ENCODE assay signal across 22 cellular contexts in the genomic region with DNA sequence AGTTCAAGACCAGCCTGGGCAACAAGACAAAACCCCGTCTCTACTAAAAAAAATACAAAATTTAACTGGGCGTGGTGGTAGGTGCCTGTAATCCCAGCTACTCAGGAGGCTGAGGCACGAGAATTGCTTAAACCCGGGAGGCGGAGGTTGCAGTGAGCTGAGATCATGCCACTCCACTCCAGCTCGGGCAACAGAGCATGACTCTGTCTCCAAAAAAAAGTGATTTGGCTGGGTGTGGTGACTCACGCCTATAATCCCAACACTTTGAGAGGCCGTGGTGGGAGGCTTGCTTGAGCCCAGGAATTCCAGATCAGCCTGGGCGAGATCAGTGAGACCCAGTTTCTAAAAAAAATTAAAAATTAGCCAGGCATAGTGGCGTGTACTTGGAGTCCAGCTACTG. TPM values are rescaled to one million over a fixed set of nuclear protein-coding genes. Genes with fewer than 3 reads are reported as not detected.
DNase-seq lines count a peak whose midpoint lies in the region; ATAC-seq and TF ChIP-seq lines count a peak whose summit lies in the region.
"Had no signal": no experiment of that assay in that cellular context is flagged by ENCODE, and none has a peak within 500 bp of the region (broad histone marks: within the 10 kb centered on the region; RNA-seq: fewer than 3 reads in every experiment).

No MANE protein-coding gene starts in this region.

- POLR2A ChIA-PET in HEK293 (lab: Yijun Ruan, JAX): no interaction called here

- ATAC-seq in GM21367 (IDR thresholded peaks at IDR 0.05; ENCODE audit: unreplicated experiment): no peak
- ATAC-seq: activated CD8-positive, alpha-beta memory T cell treated with anti-CD3 and anti-CD28 coated beads, Interleukin-2, amount 10 ng/mL, durations not matched to agents 7 days and 5 days; left lobe of liver; naive thymus-derived CD8-positive, alpha-beta T cell had no signal

- no peak for TF ChIP-seq CTCF in HEK293 (tag by site-specific recombination; IDR thresholded peaks at IDR 0.05)
- TF ChIP-seq CTCF in fibroblast of mammary gland (conservative IDR thresholded peaks at IDR 0.05; ENCODE audit: control insufficient read depth, insufficient read depth, low read depth, low read length): no peak
- TF ChIP-seq CTCF in breast epithelium (IDR thresholded peaks at IDR 0.05): no peak

- no peaks in the 10 kb centered on the region for H3K79me2 ChIP-seq in ACC112 (ENCODE audit: control insufficient read depth, insufficient read depth, low read length, unreplicated experiment)

- CTCF ChIA-PET in HEK293 (lab: Yijun Ruan, JAX): interaction anchor here (0.7 kb wide), 1 partner anchor 192 kb away, joined by 3 read pairs; no protein-coding TSS in a partner anchor

- DNase-seq in SJSA1 (ENCODE audit: low read depth in 1 of 2, low spot score in 2 of 2) (peak; percentile 61 to 79), fibroblast of mammary gland (ENCODE audit: low read depth) (peak; percentile 58), breast epithelium (ENCODE audit: low spot score in 2 of 2) (no peak), KG1 (lab: John Stamatoyannopoulos, UW) (no peak)
- no peak for DNase-seq in stimulated activated CD8-positive, alpha-beta memory T cell treated with anti-CD3 and anti-CD28 coated beads, Interleukin-4, amount 100 ng/mL, for 48 hours
- DNase-seq: activated CD4-positive, alpha-beta T cell treated with anti-CD3 and anti-CD28 coated beads, Interleukin-2, amount 10 ng/mL, durations not matched to agents 24 days and 14 days; activated CD8-positive, alpha-beta memory T cell treated with anti-CD3 and anti-CD28 coated beads, Interleukin-2, amount 10 ng/mL, durations not matched to agents 7 days and 5 days; DND-41; head of caudate nucleus; KBM-7; MV-4-11; naive thymus-derived CD8-positive, alpha-beta T cell; NCI-H187; NCI-H2227 treated with DMSO at 0.1 percent for 48 hours; OCI-M1 had no signal

- no peak overlapping the region for H3K4me3 ChIP-seq in ACC112 (ENCODE audit: low read depth, low read length)
- H3K4me3 ChIP-seq in HEK293 (ENCODE audit: low read depth, low read length): no peak overlapping the region
- no peak overlapping the region for H3K4me3 ChIP-seq in SJSA1
- H3K4me3 ChIP-seq in fibroblast of mammary gland (ENCODE audit: control insufficient read depth, low read depth, low read length): no peak overlapping the region
- H3K4me3 ChIP-seq in breast epithelium: no peak overlapping the region
- H3K4me3 ChIP-seq: HAP-1, right atrium auricular region had no signal

- H3K9me3 ChIP-seq in HEK293 (ENCODE audit: control insufficient read depth, insufficient read depth, low read depth, low read length) (no peaks in the 10 kb centered on the region), SJSA1 (replicated peaks) (no peaks in the 10 kb centered on the region), breast epithelium (no peaks in the 10 kb centered on the region)
- H3K9me3 ChIP-seq: HAP-1, right atrium auricular region had no signal

- H2AFZ ChIP-seq in ACC112 (ENCODE audit: low read length, unreplicated experiment): no peak overlapping the region

- TF ChIP-seq POLR2A in breast epithelium (IDR thresholded peaks at IDR 0.05): no peak

- H3K27me3 ChIP-seq in ACC112 (ENCODE audit: insufficient read depth, low read length): no peaks in the 10 kb centered on the region
- H3K27me3 ChIP-seq in SJSA1 (replicated peaks): no peaks in the 10 kb centered on the region
- peaks cover 0 to 11% of the 10 kb centered on the region in 2 donors for H3K27me3 ChIP-seq in breast epithelium
- H3K27me3 ChIP-seq: right atrium auricular region had no signal

- intact Hi-C loops in breast epithelium (cut with DNase I; ENCODE audit: low total_unique reads): loop anchor here (5.0 kb wide), 1 partner anchor 468 kb away; no protein-coding TSS in a partner anchor

- H3K4me1 ChIP-seq in ACC112 (ENCODE audit: control insufficient read depth, insufficient read depth, low read length, unreplicated experiment) (peaks cover 14% of the 10 kb centered on the region), HEK293 (ENCODE audit: control insufficient read depth, insufficient read depth, low read length) (peaks cover 6% of the 10 kb centered on the region), SJSA1 (replicated peaks) (peaks cover 58% of the 10 kb centered on the region), breast epithelium (no peaks in the 10 kb centered on the region)

- H3K36me3 ChIP-seq in ACC112 (ENCODE audit: insufficient read depth, low read length): no peaks in the 10 kb centered on the region
- H3K36me3 ChIP-seq in HEK293 (ENCODE audit: control insufficient read depth in 2 of 2, insufficient read depth in 1 of 2, low read length in 2 of 2): peaks cover 2 to 3% of the 10 kb centered on the region in 2 experiments; a peak in 2 of 3 replicates
- peaks cover 10% of the 10 kb centered on the region for H3K36me3 ChIP-seq in SJSA1
- H3K36me3 ChIP-seq in breast epithelium: no peaks in the 10 kb centered on the region
- H3K36me3 ChIP-seq: right atrium auricular region had no signal

- H3K27ac ChIP-seq in ACC112 (ENCODE audit: low read depth, low read length) (0 out of 2 replicates have a peak overlapping the region, but pooled peaks have one; percentile 45), HEK293 (ENCODE audit: extremely low read depth, low read depth, low read length) (no peak overlapping the region), SJSA1 (peak overlapping the region; percentile 70), breast epithelium (no peak overlapping the region)
- H3K27ac ChIP-seq: right atrium auricular region, VCaP had no signal

TF ChIP-seq in HEK293, 187 proteins besides CTCF, POLR2A, EP300 and RAD21 (continues in another document):
- TF ChIP-seq, protein P1, sequence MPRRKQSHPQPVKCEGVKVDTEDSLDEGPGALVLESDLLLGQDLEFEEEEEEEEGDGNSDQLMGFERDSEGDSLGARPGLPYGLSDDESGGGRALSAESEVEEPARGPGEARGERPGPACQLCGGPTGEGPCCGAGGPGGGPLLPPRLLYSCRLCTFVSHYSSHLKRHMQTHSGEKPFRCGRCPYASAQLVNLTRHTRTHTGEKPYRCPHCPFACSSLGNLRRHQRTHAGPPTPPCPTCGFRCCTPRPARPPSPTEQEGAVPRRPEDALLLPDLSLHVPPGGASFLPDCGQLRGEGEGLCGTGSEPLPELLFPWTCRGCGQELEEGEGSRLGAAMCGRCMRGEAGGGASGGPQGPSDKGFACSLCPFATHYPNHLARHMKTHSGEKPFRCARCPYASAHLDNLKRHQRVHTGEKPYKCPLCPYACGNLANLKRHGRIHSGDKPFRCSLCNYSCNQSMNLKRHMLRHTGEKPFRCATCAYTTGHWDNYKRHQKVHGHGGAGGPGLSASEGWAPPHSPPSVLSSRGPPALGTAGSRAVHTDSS (tag by site-specific recombination; IDR thresholded peaks at IDR 0.05): no peak
- TF ChIP-seq KLF1 (tag by site-specific recombination; IDR thresholded peaks at IDR 0.05) (peak; percentile 78), GLIS2 (tag by site-specific recombination; IDR thresholded peaks at IDR 0.05) (peak; percentile 17; the same call in 1 of the 2 replicates), ZNF155 (tag by site-specific recombination; IDR thresholded peaks at IDR 0.05) (no peak), ZNF600 (tag by site-specific recombination; IDR thresholded peaks at IDR 0.05) (peak; percentile 86), ZNF629 (tag by site-specific recombination; IDR thresholded peaks at IDR 0.05) (peak; percentile 64), ZBTB21 (tag by site-specific recombination; IDR thresholded peaks at IDR 0.05) (no peak), ZNF747 (tag by site-specific recombination; IDR thresholded peaks at IDR 0.05) (no peak), ZEB2 (tag by site-specific recombination; IDR thresholded peaks at IDR 0.05) (peak; percentile 22; the same call in 1 of the 2 replicates)
- TF ChIP-seq, protein P2, sequence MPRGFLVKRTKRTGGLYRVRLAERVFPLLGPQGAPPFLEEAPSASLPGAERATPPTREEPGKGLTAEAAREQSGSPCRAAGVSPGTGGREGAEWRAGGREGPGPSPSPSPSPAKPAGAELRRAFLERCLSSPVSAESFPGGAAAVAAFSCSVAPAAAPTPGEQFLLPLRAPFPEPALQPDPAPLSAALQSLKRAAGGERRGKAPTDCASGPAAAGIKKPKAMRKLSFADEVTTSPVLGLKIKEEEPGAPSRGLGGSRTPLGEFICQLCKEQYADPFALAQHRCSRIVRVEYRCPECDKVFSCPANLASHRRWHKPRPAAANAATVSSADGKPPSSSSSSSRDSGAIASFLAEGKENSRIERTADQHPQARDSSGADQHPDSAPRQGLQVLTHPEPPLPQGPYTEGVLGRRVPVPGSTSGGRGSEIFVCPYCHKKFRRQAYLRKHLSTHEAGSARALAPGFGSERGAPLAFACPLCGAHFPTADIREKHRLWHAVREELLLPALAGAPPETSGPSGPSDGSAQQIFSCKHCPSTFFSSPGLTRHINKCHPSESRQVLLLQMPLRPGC (tag by site-specific recombination; IDR thresholded peaks at IDR 0.05): peak; percentile 40; the same call in 1 of the 2 replicates
- TF ChIP-seq, protein P3, sequence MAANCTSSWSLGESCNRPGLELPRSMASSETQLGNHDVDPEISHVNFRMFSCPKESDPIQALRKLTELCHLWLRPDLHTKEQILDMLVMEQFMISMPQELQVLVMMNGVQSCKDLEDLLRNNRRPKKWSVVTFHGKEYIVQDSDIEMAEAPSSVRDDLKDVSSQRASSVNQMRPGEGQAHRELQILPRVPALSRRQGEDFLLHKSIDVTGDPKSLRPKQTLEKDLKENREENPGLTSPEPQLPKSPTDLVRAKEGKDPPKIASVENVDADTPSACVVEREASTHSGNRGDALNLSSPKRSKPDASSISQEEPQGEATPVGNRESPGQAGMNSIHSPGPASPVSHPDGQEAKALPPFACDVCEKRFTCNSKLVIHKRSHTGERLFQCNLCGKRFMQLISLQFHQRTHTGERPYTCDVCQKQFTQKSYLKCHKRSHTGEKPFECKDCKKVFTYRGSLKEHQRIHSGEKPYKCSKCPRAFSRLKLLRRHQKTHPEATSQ (tag by site-specific recombination; IDR thresholded peaks at IDR 0.05): no peak

RNA-seq across cellular contexts. Expression of a gene that starts 4.1 kb away (rescaled TPM):
- 7.8 and 9.1 TPM in 2 replicates for total RNA-seq in SJSA1 (2014; rRNA removed; shearing (Covaris generic))
- total RNA-seq in breast epithelium: 10 to 100 TPM in 2 of 3 donors, 1 to 10 TPM in 1; 9.5 to 20.2 (median 14.6) TPM

Comparison
In these comparisons a context has a peak if more than half of its experiments do, and no peak if none do; other contexts are left out.
1. H3K27ac ChIP-seq: peak in ACC112 (single experiment) and SJSA1 (single experiment); none in HEK293 (single experiment) and breast epithelium (0 of 2).
2. DNase-seq: peak in SJSA1 (2 of 2) and fibroblast of mammary gland (single experiment); none in stimulated activated CD8-positive, alpha-beta memory T cell treated with anti-CD3 and anti-CD28 coated beads, Interleukin-4, amount 100 ng/mL, for 48 hours (single experiment), breast epithelium (0 of 2) and KG1 (single experiment).